20 cellular contexts compared by ENCODE assay signal in genomic region chr1:178539291-178539690, GRCh38. TPM values are rescaled to one million over a fixed set of nuclear protein-coding genes. Genes with fewer than 3 reads are reported as not detected.
A peak's percentile ranks its signal among the peaks of the same experiment; 100 is the strongest.
DNase-seq lines count a peak whose midpoint lies in the region; ATAC-seq and TF ChIP-seq lines count a peak whose summit lies in the region.
"Had no signal": no experiment of that assay in that cellular context is flagged by ENCODE, and none has a peak within 500 bp of the region (broad histone marks: within the 10 kb centered on the region; RNA-seq: fewer than 3 reads in every experiment).

No MANE protein-coding gene starts in this region.

- H3K4me3 ChIP-seq in SJCRH30 = peak overlapping the region; percentile 46
- H3K4me3 ChIP-seq in hepatocyte = no peak overlapping the region
- H3K4me3 ChIP-seq in smooth muscle cell = no peak overlapping the region
- no peak overlapping the region for H3K4me3 ChIP-seq in OCI-LY7 (ENCODE audit: low read depth, low read length, poor library complexity, severe bottlenecking)

- TF ChIP-seq CTCF in hepatocyte (IDR thresholded peaks at IDR 0.05; ENCODE audit: poor library complexity) (no peak), smooth muscle cell (IDR thresholded peaks at IDR 0.05; ENCODE audit: borderline replicate concordance, insufficient read depth, poor library complexity, severe bottlenecking) (no peak), OCI-LY7 (conservative IDR thresholded peaks at IDR 0.05; ENCODE audit: low read length) (no peak)

- H3K4me1 ChIP-seq in SJCRH30 (peaks cover 3% of the 10 kb centered on the region; the same call in 1 of the 2 replicates), hepatocyte (ENCODE audit: insufficient read depth) (peaks cover 40% of the 10 kb centered on the region), smooth muscle cell (ENCODE audit: low read depth) (no peaks in the 10 kb centered on the region), OCI-LY7 (ENCODE audit: insufficient read depth, low read length, poor library complexity, severe bottlenecking) (peaks cover 12% of the 10 kb centered on the region)

- CTCF ChIA-PET in activated CD8-positive, alpha-beta memory T cell treated with anti-CD3 and anti-CD28 coated beads, Interleukin-2, amount 10 ng/mL, durations not matched to agents 7 days and 5 days (lab: Charles Lee) = interaction anchor here (1.0 kb wide), 1 partner anchor 464 kb away, joined by 3 read pairs; no protein-coding TSS in a partner anchor
- CTCF ChIA-PET in OCI-LY7 (lab: Charles Lee; ENCODE audit: unreplicated experiment) = no interaction called here

- H3K79me2 ChIP-seq in hepatocyte (peaks cover 6% of the 10 kb centered on the region), smooth muscle cell (ENCODE audit: low read depth) (no peaks in the 10 kb centered on the region), OCI-LY7 (ENCODE audit: insufficient read depth, low read depth, low read length) (peaks cover 12% of the 10 kb centered on the region)

- BruUV-seq in OCI-LY7 (replicated peaks; lab: Mats Ljungman, UMichigan) = no TSS peak

- H4K20me1 ChIP-seq in hepatocyte (ENCODE audit: insufficient read depth, poor library complexity, severe bottlenecking) = no peaks in the 10 kb centered on the region
- no peaks in the 10 kb centered on the region for H4K20me1 ChIP-seq in smooth muscle cell (ENCODE audit: low read depth)
- no peaks in the 10 kb centered on the region for H4K20me1 ChIP-seq in OCI-LY7 (ENCODE audit: insufficient read depth, low read length)

- no peaks in the 10 kb centered on the region for H3K9me3 ChIP-seq in SJCRH30 (replicated peaks)
- no peaks in the 10 kb centered on the region for H3K9me3 ChIP-seq in hepatocyte (ENCODE audit: low read depth)
- H3K9me3 ChIP-seq in smooth muscle cell (replicated peaks; ENCODE audit: low read depth) = no peaks in the 10 kb centered on the region
- H3K9me3 ChIP-seq in OCI-LY7 (ENCODE audit: low read length) = no peaks in the 10 kb centered on the region

- H3K27me3 Mint-ChIP-seq in activated CD8-positive, alpha-beta memory T cell treated with anti-CD3 and anti-CD28 coated beads, Interleukin-2, amount 10 ng/mL, durations not matched to agents 7 days and 5 days = no peaks in the 10 kb centered on the region
- H3K27me3 Mint-ChIP-seq: activated CD4-positive, alpha-beta T cell treated with anti-CD3 and anti-CD28 coated beads for 36 hours; effector memory CD8-positive, alpha-beta T cell had no signal

- H3F3A ChIP-seq in smooth muscle cell (ENCODE audit: low read depth) = peaks cover 9% of the 10 kb centered on the region

- H3K27me3 ChIP-seq in SJCRH30 (no peaks in the 10 kb centered on the region), hepatocyte (no peaks in the 10 kb centered on the region), smooth muscle cell (ENCODE audit: low read depth) (no peaks in the 10 kb centered on the region)

- no peak overlapping the region for H3K27ac Mint-ChIP-seq in activated CD8-positive, alpha-beta memory T cell treated with anti-CD3 and anti-CD28 coated beads, Interleukin-2, amount 10 ng/mL, durations not matched to agents 7 days and 5 days
- H3K27ac Mint-ChIP-seq: activated CD4-positive, alpha-beta T cell treated with anti-CD3 and anti-CD28 coated beads for 36 hours; effector memory CD8-positive, alpha-beta T cell had no signal

- no peak overlapping the region for H3K27ac ChIP-seq in SJCRH30
- H3K27ac ChIP-seq in hepatocyte = peak overlapping the region; percentile 95
- peak overlapping the region; percentile 87 for H3K27ac ChIP-seq in smooth muscle cell (ENCODE audit: low read depth)
- H3K27ac ChIP-seq in OCI-LY7 (ENCODE audit: low read depth, low read length, poor library complexity, severe bottlenecking) = no peak overlapping the region
- H3K27ac ChIP-seq: C4-2B had no signal

- H3K9me3 Mint-ChIP-seq in activated CD8-positive, alpha-beta memory T cell treated with anti-CD3 and anti-CD28 coated beads, Interleukin-2, amount 10 ng/mL, durations not matched to agents 7 days and 5 days (ENCODE audit: low read depth) = no peaks in the 10 kb centered on the region
- H3K9me3 Mint-ChIP-seq: effector memory CD8-positive, alpha-beta T cell had no signal

- H3K36me3 ChIP-seq in SJCRH30 (no peaks in the 10 kb centered on the region), hepatocyte (replicated peaks; ENCODE audit: insufficient read depth, low read depth) (no peaks in the 10 kb centered on the region), smooth muscle cell (ENCODE audit: low read depth) (no peaks in the 10 kb centered on the region), OCI-LY7 (ENCODE audit: insufficient read depth, low read length) (no peaks in the 10 kb centered on the region)

- no peak overlapping the region for H3K9ac ChIP-seq in smooth muscle cell (ENCODE audit: low read depth)

- H3K9me2 ChIP-seq in hepatocyte (replicated peaks; ENCODE audit: insufficient read depth) = no peaks in the 10 kb centered on the region
- H3K9me2 ChIP-seq in OCI-LY7 (ENCODE audit: insufficient read depth, low read length) = no peaks in the 10 kb centered on the region

- H3K4me2 ChIP-seq in hepatocyte (peak overlapping the region; percentile 55), smooth muscle cell (peak overlapping the region; percentile 80), OCI-LY7 (ENCODE audit: low read length) (no peak overlapping the region)

- H3K4me1 Mint-ChIP-seq in activated CD8-positive, alpha-beta memory T cell treated with anti-CD3 and anti-CD28 coated beads, Interleukin-2, amount 10 ng/mL, durations not matched to agents 7 days and 5 days = peaks cover 4% of the 10 kb centered on the region

- intact Hi-C loops in OCI-LY7 (cut with micrococcal nuclease; ENCODE audit: unreplicated experiment) = no loop called here

- H3K36me3 Mint-ChIP-seq in activated CD8-positive, alpha-beta memory T cell treated with anti-CD3 and anti-CD28 coated beads, Interleukin-2, amount 10 ng/mL, durations not matched to agents 7 days and 5 days = no peaks in the 10 kb centered on the region

- ATAC-seq in activated CD8-positive, alpha-beta memory T cell treated with anti-CD3 and anti-CD28 coated beads, Interleukin-2, amount 10 ng/mL, durations not matched to agents 7 days and 5 days = no peak
- ATAC-seq: activated CD4-positive, alpha-beta T cell treated with anti-CD3 and anti-CD28 coated beads for 36 hours; effector memory CD8-positive, alpha-beta T cell; left lobe of liver had no signal

- no peak overlapping the region for H2AFZ ChIP-seq in hepatocyte
- no peak overlapping the region for H2AFZ ChIP-seq in smooth muscle cell (ENCODE audit: low read depth)
- no peak overlapping the region for H2AFZ ChIP-seq in OCI-LY7 (ENCODE audit: low read length)

- WGBS in hepatocyte (ENCODE audit: low lambda C conversion rate, missing lambda C conversion rate) = 83% methylated on average over 7 of the region's 7 CpGs
- WGBS in smooth muscle cell (ENCODE audit: low lambda C conversion rate) = 87% methylated on average over 7 of the region's 7 CpGs

- POLR2A ChIA-PET in OCI-LY7 (lab: Charles Lee) = no interaction called here

- DNase-seq in activated CD8-positive, alpha-beta memory T cell treated with anti-CD3 and anti-CD28 coated beads, Interleukin-2, amount 50 U/mL, for 48 hours = peak; percentile 13
- DNase-seq in activated CD8-positive, alpha-beta memory T cell treated with anti-CD3 and anti-CD28 coated beads, Interleukin-2, amount 10 ng/mL, durations not matched to agents 7 days and 5 days = no peak
- DNase-seq in SJCRH30 = no peak
- DNase-seq in hepatocyte (ENCODE audit: low spot score) = no peak
- DNase-seq in smooth muscle cell (lab: John Stamatoyannopoulos, UW; ENCODE audit: unreplicated experiment) = no peak
- no peak for DNase-seq in SIG-M5 treated with dmso at 0.1 percent for 504 hours (lab: John Stamatoyannopoulos, UW; ENCODE audit: unreplicated experiment)
- no peak for DNase-seq in NCI-H187 treated with DMSO at 0.1 percent for 48 hours (lab: John Stamatoyannopoulos, UW)
- no peak for DNase-seq in OCI-LY7 (ENCODE audit: low spot score)
- DNase-seq: ACHN; activated CD4-positive, alpha-beta T cell treated with anti-CD3 and anti-CD28 coated beads for 36 hours; activated gamma-delta T cell treated with Interleukin-2 at 50 U/mL for 16 hours; central memory CD4-positive, alpha-beta T cell; effector memory CD8-positive, alpha-beta T cell; NCI-H1694 treated with DMSO at 0.1 percent for 48 hours; occipital lobe; stimulated activated CD4-positive, alpha-beta T cell treated with anti-CD3 and anti-CD28 coated beads, Interleukin-2, amount 100 ng/mL, for 48 hours had no signal

- H3K4me3 Mint-ChIP-seq in activated CD8-positive, alpha-beta memory T cell treated with anti-CD3 and anti-CD28 coated beads, Interleukin-2, amount 10 ng/mL, durations not matched to agents 7 days and 5 days = no peak overlapping the region
- H3K4me3 Mint-ChIP-seq: activated CD4-positive, alpha-beta T cell treated with anti-CD3 and anti-CD28 coated beads for 36 hours; effector memory CD8-positive, alpha-beta T cell had no signal

RNA-seq across cellular contexts. Expression of gene TEX35, which starts 26.4 kb away (rescaled TPM):
- total RNA-seq in activated CD8-positive, alpha-beta memory T cell treated with anti-CD3 and anti-CD28 coated beads, Interleukin-2, amount 10 ng/mL, durations not matched to agents 7 days and 5 days = not detected
- total RNA-seq in SJCRH30 (2014; rRNA removed; shearing (Covaris generic)) = not detected in 2 replicates
- total RNA-seq in hepatocyte (not detected in 2 replicates), smooth muscle cell (not detected in 2 replicates), OCI-LY7 (2022) (not detected in 2 replicates)
- polyA plus RNA-seq in hepatocyte (not detected in 2 replicates), smooth muscle cell (not detected in 2 replicates)
- 0.39 TPM in 1 of 2 replicates, not detected in the other for total RNA-seq in OCI-LY7 (2014; rRNA removed; shearing (Covaris generic))
- total RNA-seq: activated CD4-positive, alpha-beta T cell treated with anti-CD3 and anti-CD28 coated beads for 36 hours; left lobe of liver; occipital lobe; RPMI7951; ureter had no signal

RNA-seq across cellular contexts. Expression of gene CLEC20A, which starts 42.5 kb away (rescaled TPM):
- not detected for total RNA-seq in activated CD8-positive, alpha-beta memory T cell treated with anti-CD3 and anti-CD28 coated beads, Interleukin-2, amount 10 ng/mL, durations not matched to agents 7 days and 5 days
- not detected in 2 replicates for total RNA-seq in SJCRH30 (2014; rRNA removed; shearing (Covaris generic))
- total RNA-seq in hepatocyte = not detected in 2 replicates
- polyA plus RNA-seq in hepatocyte = not detected in 2 replicates
- not detected in 2 replicates for total RNA-seq in smooth muscle cell
- polyA plus RNA-seq in smooth muscle cell = 0.14 TPM in 1 of 2 replicates, not detected in the other
- total RNA-seq in OCI-LY7 (2014; rRNA removed; shearing (Covaris generic)) = not detected in 2 replicates
- total RNA-seq in OCI-LY7 (2022) = not detected in 2 replicates
- total RNA-seq: activated CD4-positive, alpha-beta T cell treated with anti-CD3 and anti-CD28 coated beads for 36 hours; left lobe of liver; occipital lobe; RPMI7951; ureter had no signal

Comparison
In these comparisons a context has a peak if more than half of its experiments do, and no peak if none do; other contexts are left out.
1. H3K27ac ChIP-seq: peak in hepatocyte (single experiment) and smooth muscle cell (single experiment); none in SJCRH30 (single experiment) and OCI-LY7 (single experiment).